In the genomic region with DNA sequence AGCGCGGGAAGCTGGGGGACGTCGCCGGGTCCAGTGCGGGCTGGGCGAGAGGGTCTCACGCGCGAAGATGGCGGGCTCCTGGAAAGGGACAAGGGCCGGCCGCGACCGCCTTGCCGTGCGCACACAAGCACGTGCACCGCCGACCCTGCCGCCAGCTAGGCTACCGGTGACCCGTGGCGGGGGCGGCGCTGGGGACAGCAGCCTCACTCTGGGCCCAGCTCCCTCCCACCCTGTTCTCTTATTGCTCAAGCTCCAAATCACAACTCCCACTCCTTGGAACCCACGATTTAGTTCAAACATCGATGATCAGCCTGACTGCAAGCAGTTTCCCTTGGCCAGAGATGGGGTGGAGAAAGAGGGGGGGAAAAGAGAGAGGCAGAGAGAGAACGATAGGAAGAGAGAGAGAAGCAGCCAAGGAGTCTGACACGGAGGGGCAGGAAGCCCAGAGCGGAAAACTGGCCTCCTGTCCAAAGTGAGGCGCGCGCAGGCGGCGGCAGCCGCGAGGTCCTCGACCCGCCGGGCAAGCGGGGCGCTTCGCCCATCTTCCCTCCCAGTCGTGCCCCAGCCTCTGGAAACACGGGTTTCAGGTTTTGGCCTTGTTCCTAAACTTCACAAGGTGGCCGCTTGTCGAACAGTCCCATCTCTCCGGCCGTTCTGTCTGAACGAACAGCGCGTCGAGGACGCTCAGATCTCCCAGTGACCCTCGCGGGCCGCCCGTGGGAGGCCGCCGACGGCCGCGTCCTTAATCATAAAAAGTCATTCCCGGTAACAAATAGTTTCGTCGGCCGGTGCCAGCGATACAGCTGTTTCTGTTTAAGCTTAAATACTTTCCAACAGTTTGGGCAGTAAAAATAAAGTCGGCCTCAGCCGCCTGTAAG, we compare ENCODE assay signal across 8 cellular contexts. TPM values are rescaled to one million over a fixed set of nuclear protein-coding genes. Genes with fewer than 3 reads are reported as not detected.
DNase-seq lines count a peak whose midpoint lies in the region; ATAC-seq, FAIRE-seq and TF ChIP-seq lines count a peak whose summit lies in the region.

No MANE protein-coding gene starts in this region.

- no peak overlapping the region for H4K5ac ChIP-seq in mesendoderm (ENCODE audit: low read length)

- H3K36me3 ChIP-seq in GM12878 (ENCODE audit: control insufficient read depth in 2 of 2, insufficient read depth in 2 of 2, low read length in 1 of 2) (peaks cover 2 to 3% of the 10 kb centered on the region in 2 experiments; a peak in 2 of 4 replicates), mesendoderm (ENCODE audit: control insufficient read depth, insufficient read depth, low read length) (no peaks in the 10 kb centered on the region)

- peaks cover 30% of the 10 kb centered on the region for H3K4me1 Mint-ChIP-seq in HFFc6 (ENCODE audit: low read depth)

- H4K8ac ChIP-seq in mesendoderm (ENCODE audit: low read depth, low read length): no peak overlapping the region

- no peak overlapping the region for H3K4ac ChIP-seq in mesendoderm (ENCODE audit: low read depth, low read length)

- no peaks in the 10 kb centered on the region for H4K20me1 ChIP-seq in GM12878 (ENCODE audit: control insufficient read depth, insufficient read depth)

- H3K79me1 ChIP-seq in mesendoderm (ENCODE audit: low read length): no peaks in the 10 kb centered on the region

- CTCF ChIA-PET in GM12878 (lab: Yijun Ruan, JAX): interaction anchor here (0.9 to 1.6 kb wide), 4 partner anchors 10 to 235 kb away, joined by 3 to 5 read pairs (median 4); no protein-coding TSS in a partner anchor

- intact Hi-C loops in GM12878 (cut with micrococcal nuclease; ENCODE audit: unreplicated experiment): no loop called here

- no peak overlapping the region; the same call in 1 of the 2 replicates for H3K27ac Mint-ChIP-seq in HFFc6

- no peak for FAIRE-seq in GM12878 (lab: Jason Lieb, UNC)
- FAIRE-seq in H54 (lab: Jason Lieb, UNC): no peak

- SMC1A ChIA-PET in GM12878 (lab: Charles Lee; ENCODE audit: uncharacterized antibody, unreplicated experiment): interaction anchor here (2.0 to 2.2 kb wide), 2 partner anchors 10 to 12 kb away, joined by 7 read pairs; no protein-coding TSS in a partner anchor

- RAD21 ChIA-PET in GM12878 (lab: Charles Lee; ENCODE audit: unreplicated experiment): no interaction called here

- TF ChIP-seq CTCF in AG10803 (conservative IDR thresholded peaks at IDR 0.05; ENCODE audit: low read length): no peak
- TF ChIP-seq CTCF in HFFc6 (IDR thresholded peaks at IDR 0.05): no peak
- no peak for TF ChIP-seq CTCF in GM12878 (IDR thresholded peaks at IDR 0.05 in 2 of 3, conservative IDR thresholded peaks at IDR 0.05 in 1 of 3; ENCODE audit: control insufficient read depth in 2 of 3, extremely low read depth in 1 of 3, insufficient read depth in 1 of 3, low read depth in 3 of 3, low read length in 3 of 3)
- no peak for TF ChIP-seq CTCF in GM20000 (IDR thresholded peaks at IDR 0.05; ENCODE audit: extremely low read depth, missing control alignments)

- 20% methylated on average over 69 of the region's 71 CpGs for WGBS in GM12878 (ENCODE audit: insufficient coverage, insufficient replicate concordance, low lambda C conversion rate, missing lambda C conversion rate)
- WGBS in mesendoderm (ENCODE audit: extremely low coverage, insufficient coverage, low lambda C conversion rate): no CpG with 5 or more reads among the region's 71 CpGs

- H2AK5ac ChIP-seq in mesendoderm (ENCODE audit: low read length): no peak overlapping the region

- H3K9me3 ChIP-seq in GM12878 (replicated peaks; ENCODE audit: control insufficient read depth, insufficient read depth, low read length): no peaks in the 10 kb centered on the region; the same call in 2 of the 3 replicates

- BruUV-seq in GM12878 (replicated peaks; lab: Mats Ljungman, UMichigan): no TSS peak

- peak overlapping the region; percentile 72 for H3K4me3 Mint-ChIP-seq in HFFc6

- H3K4me2 ChIP-seq in GM12878 (ENCODE audit: control insufficient read depth, insufficient read depth): peak overlapping the region; percentile 92
- H3K4me2 ChIP-seq in mesendoderm (ENCODE audit: low read length): peak overlapping the region; percentile 18

- H2BK5ac ChIP-seq in mesendoderm (ENCODE audit: low read length): no peak overlapping the region

- peaks cover 48% of the 10 kb centered on the region for H3K27me3 Mint-ChIP-seq in HFFc6 (ENCODE audit: insufficient read depth)

- H2AFZ ChIP-seq in GM12878 (ENCODE audit: control insufficient read depth, low read depth, low read length): peak overlapping the region; percentile 27; the same call in 1 of the 2 replicates

- H3K56ac ChIP-seq in mesendoderm (ENCODE audit: low read length): peak overlapping the region; percentile 30

- no peaks in the 10 kb centered on the region for H3K9me3 Mint-ChIP-seq in HFFc6

- H3K18ac ChIP-seq in mesendoderm (ENCODE audit: low read length): no peak overlapping the region

- peaks cover 4% of the 10 kb centered on the region; the same call in 1 of the 2 replicates for H3K36me3 Mint-ChIP-seq in HFFc6 (ENCODE audit: low read depth)

- H3K4me3 ChIP-seq in AG10803 (ENCODE audit: low read length) (no peak overlapping the region; the same call in 1 of the 2 replicates), GM12878 (peak overlapping the region; percentile 65; the same call in 1 of the 2 replicates), mesendoderm (ENCODE audit: low read length) (no peak overlapping the region)

- peaks cover 18 to 42% of the 10 kb centered on the region in 2 experiments for H3K27me3 ChIP-seq in GM12878 (replicated peaks in 1 of 2; ENCODE audit: control insufficient read depth in 2 of 2, insufficient read depth in 2 of 2, low read length in 1 of 2)
- H3K27me3 ChIP-seq in mesendoderm (ENCODE audit: insufficient read depth, low read length, poor library complexity): peaks cover 81% of the 10 kb centered on the region

- H2BK120ac ChIP-seq in mesendoderm (ENCODE audit: low read depth, low read length): no peak overlapping the region

- in situ Hi-C loops in GM12878 (cut with MboI): no loop called here

- H3K79me2 ChIP-seq in GM12878 (ENCODE audit: control insufficient read depth, insufficient read depth, low read length): no peaks in the 10 kb centered on the region
- no peaks in the 10 kb centered on the region for H3K79me2 ChIP-seq in mesendoderm (ENCODE audit: control insufficient read depth, insufficient read depth, low read length)

- ATAC-seq in GM12878: no peak
- no peak for ATAC-seq in GM21367 (IDR thresholded peaks at IDR 0.05; ENCODE audit: unreplicated experiment)

- peak overlapping the region; percentile 45 for H3K23ac ChIP-seq in mesendoderm (ENCODE audit: low read length)

- DNase-seq in AG10803 (ENCODE audit: low read depth) (peak; percentile 64), HFFc6 (no peak), GM12878 (ENCODE audit: low read depth, low spot score) (no peak), mesendoderm (peak; percentile 45), H54 (ENCODE audit: insufficient read length, low spot score) (no peak), GM20000 (ENCODE audit: low spot score) (no peak)
- no peak for DNase-seq in stimulated activated CD4-positive, alpha-beta T cell treated with anti-CD3 and anti-CD28 coated beads, Interleukin-4, amount 100 ng/mL, for 24 hours

- no peak overlapping the region for H2BK15ac ChIP-seq in mesendoderm (replicated peaks; ENCODE audit: low read depth)

- no peak for TF ChIP-seq EP300 in GM12878 (IDR thresholded peaks at IDR 0.05; ENCODE audit: borderline replicate concordance in 1 of 2, control insufficient read depth in 1 of 2, low read depth in 2 of 2, low read length in 2 of 2)

- peaks cover 34% of the 10 kb centered on the region for H3K4me1 ChIP-seq in GM12878 (ENCODE audit: control insufficient read depth, insufficient read depth, low read length)
- peaks cover 8% of the 10 kb centered on the region for H3K4me1 ChIP-seq in mesendoderm (ENCODE audit: control insufficient read depth, low read depth, low read length)

- TF ChIP-seq POLR2A in GM12878 (IDR thresholded peaks at IDR 0.05; ENCODE audit: low read depth, low read length) (no peak), H54 (IDR thresholded peaks at IDR 0.05; ENCODE audit: low read depth, low read length) (no peak)

- no peak overlapping the region for H3K27ac ChIP-seq in GM12878 (ENCODE audit: control insufficient read depth, insufficient read depth)
- no peak overlapping the region for H3K27ac ChIP-seq in mesendoderm (ENCODE audit: low read depth, low read length)

- POLR2A ChIA-PET in GM12878 (lab: Charles Lee): interaction anchor here (1.2 to 1.6 kb wide), 2 partner anchors 29 to 39 kb away, joined by 3 to 11 read pairs; no protein-coding TSS in a partner anchor

- TF ChIP-seq RAD21 in GM12878 (IDR thresholded peaks at IDR 0.05; ENCODE audit: insufficient read depth, low read depth, low read length): no peak

- H3K9ac ChIP-seq in GM12878 (ENCODE audit: control insufficient read depth, insufficient read depth, low read length) (no peak overlapping the region), mesendoderm (ENCODE audit: low read length) (no peak overlapping the region)

RNA-seq across cellular contexts. Expression of gene CBX8, which starts 1.7 kb away (rescaled TPM):
- 10 to 100 TPM in 1 of 6 experiments, 1 to 10 TPM in 5; 6.0 to 10.6 (median 8.1) TPM for total RNA-seq in HFFc6 (2021; fragmentation: NEBNext Ultra II Directional; extraction: Animal tissue kit (Norgen Biotek cat#: 25700))
- 3.7 and 4.0 TPM in 2 replicates for total RNA-seq in GM12878 (2013; cell fraction: nucleolus; rRNA removed)
- total RNA-seq in GM12878 (2014; rRNA removed) (1.6 and 1.9 TPM in 2 replicates), GM12878 (2014; rRNA removed; fragmentation: Illumina TruSeq; extraction: Trizol) (1.5 and 1.9 TPM in 2 replicates), GM12878 (2021) (6.3 and 6.7 TPM in 2 replicates)
- polyA plus RNA-seq in GM12878 (2011; ENCODE audit: low read depth): 0.80 TPM
- polyA plus RNA-seq in GM12878 (2011; rRNA removed) (0.35 and 0.64 TPM in 2 replicates), GM12878 (2014; fragmentation: Illumina TruSeq; extraction: Trizol) (0.57 and 1.2 TPM in 2 replicates), GM12878 (2014; fragmentation: Nextera tagmentation; extraction: Ambion mirVana) (under 1 TPM; 0.03 to 0.16 TPM), GM12878 (2014; rRNA removed) (1.9 and 2.1 TPM in 2 replicates), GM12878 (2016; fragmentation: Nextera tagmentation; extraction: Ambion mirVana) (1 to 10 TPM; 2.1 to 3.4 TPM)
- polyA plus RNA-seq in GM12878 (2011; cell fraction: cytosol; rRNA removed): 1.4 and 1.6 TPM in 2 replicates
- polyA plus RNA-seq in GM12878 (2011; cell fraction: nucleus; rRNA removed): 2.8 and 6.6 TPM in 2 replicates
- 1.8 and 3.9 TPM in 2 replicates for polyA plus RNA-seq in GM12878 (2012)
- 0.59 and 0.67 TPM in 2 replicates for polyA minus RNA-seq in GM12878 (2011; rRNA and poly(A)+ RNA removed)
- 1.2 TPM in 2 replicates for polyA minus RNA-seq in GM12878 (2011; cell fraction: cytosol; rRNA and poly(A)+ RNA removed)
- polyA minus RNA-seq in GM12878 (2011; cell fraction: nucleus; rRNA and poly(A)+ RNA removed): 0.48 and 0.86 TPM in 2 replicates
- polyA plus RNA-seq in mesendoderm (2013, experiment 1 of 2): 0.17 TPM
- polyA plus RNA-seq in mesendoderm (2013, experiment 2 of 2): 0.34 TPM

RNA-seq across cellular contexts. Expression of gene CBX2, which starts 20.6 kb away (rescaled TPM):
- 1 to 10 TPM in 5 of 6 experiments, under 1 TPM in 1; 0.75 to 2.0 (median 1.4) TPM for total RNA-seq in HFFc6 (2021; fragmentation: NEBNext Ultra II Directional; extraction: Animal tissue kit (Norgen Biotek cat#: 25700))
- total RNA-seq in GM12878 (2013; cell fraction: nucleolus; rRNA removed): 7.7 and 8.1 TPM in 2 replicates
- 4.1 and 5.9 TPM in 2 replicates for total RNA-seq in GM12878 (2014; rRNA removed)
- total RNA-seq in GM12878 (2014; rRNA removed; fragmentation: Illumina TruSeq; extraction: Trizol): 3.4 and 3.5 TPM in 2 replicates
- total RNA-seq in GM12878 (2021): 7.5 and 8.5 TPM in 2 replicates
- polyA plus RNA-seq in GM12878 (2011; ENCODE audit: low read depth): 0.35 TPM
- 1.9 and 3.7 TPM in 2 replicates for polyA plus RNA-seq in GM12878 (2011; rRNA removed)
- 5.0 and 6.4 TPM in 2 replicates for polyA plus RNA-seq in GM12878 (2011; cell fraction: cytosol; rRNA removed)
- 8.9 and 13.7 TPM in 2 replicates for polyA plus RNA-seq in GM12878 (2011; cell fraction: nucleus; rRNA removed)
- 1.1 and 1.8 TPM in 2 replicates for polyA plus RNA-seq in GM12878 (2012)
- polyA plus RNA-seq in GM12878 (2014; fragmentation: Illumina TruSeq; extraction: Trizol): 1.0 and 3.1 TPM in 2 replicates
- polyA plus RNA-seq in GM12878 (2014; fragmentation: Nextera tagmentation; extraction: Ambion mirVana): under 1 TPM; 0.35 to 0.44 TPM
- 4.7 and 6.2 TPM in 2 replicates for polyA plus RNA-seq in GM12878 (2014; rRNA removed)
- 1 to 10 TPM; 5.8 to 6.5 TPM for polyA plus RNA-seq in GM12878 (2016; fragmentation: Nextera tagmentation; extraction: Ambion mirVana)
- polyA minus RNA-seq in GM12878 (2011; rRNA and poly(A)+ RNA removed): 3.1 and 6.5 TPM in 2 replicates
- 2.8 and 2.9 TPM in 2 replicates for polyA minus RNA-seq in GM12878 (2011; cell fraction: cytosol; rRNA and poly(A)+ RNA removed)
- 3.7 and 7.4 TPM in 2 replicates for polyA minus RNA-seq in GM12878 (2011; cell fraction: nucleus; rRNA and poly(A)+ RNA removed)
- polyA plus RNA-seq in mesendoderm (2013, experiment 1 of 2): 25.1 TPM
- polyA plus RNA-seq in mesendoderm (2013, experiment 2 of 2): 25.0 TPM

RNA-seq across cellular contexts. Expression of gene CBX4, which starts 40.7 kb away (rescaled TPM):
- total RNA-seq in HFFc6 (2021; fragmentation: NEBNext Ultra II Directional; extraction: Animal tissue kit (Norgen Biotek cat#: 25700)): 10 to 100 TPM; 18.2 to 20.2 (median 19.3) TPM
- total RNA-seq in GM12878 (2013; cell fraction: nucleolus; rRNA removed): 12.4 and 13.3 TPM in 2 replicates
- total RNA-seq in GM12878 (2014; rRNA removed) (14.5 and 15.5 TPM in 2 replicates), GM12878 (2014; rRNA removed; fragmentation: Illumina TruSeq; extraction: Trizol) (4.3 and 4.6 TPM in 2 replicates), GM12878 (2021) (23.1 and 24.6 TPM in 2 replicates)
- 3.0 TPM for polyA plus RNA-seq in GM12878 (2011; ENCODE audit: low read depth)
- polyA plus RNA-seq in GM12878 (2011; rRNA removed) (9.1 and 11.3 TPM in 2 replicates), GM12878 (2014; fragmentation: Illumina TruSeq; extraction: Trizol) (1.7 and 4.2 TPM in 2 replicates), GM12878 (2014; fragmentation: Nextera tagmentation; extraction: Ambion mirVana) (1 to 10 TPM in 1 of 2 experiments, under 1 TPM in 1; 0.69 to 1.2 TPM), GM12878 (2014; rRNA removed) (19.6 and 20.4 TPM in 2 replicates), GM12878 (2016; fragmentation: Nextera tagmentation; extraction: Ambion mirVana) (1 to 10 TPM; 1.6 to 1.8 TPM)
- polyA plus RNA-seq in GM12878 (2011; cell fraction: cytosol; rRNA removed): 10.8 and 17.6 TPM in 2 replicates
- 40.0 and 48.6 TPM in 2 replicates for polyA plus RNA-seq in GM12878 (2011; cell fraction: nucleus; rRNA removed)
- 12.7 and 18.0 TPM in 2 replicates for polyA plus RNA-seq in GM12878 (2012)
- 5.6 and 15.7 TPM in 2 replicates for polyA minus RNA-seq in GM12878 (2011; rRNA and poly(A)+ RNA removed)
- 13.2 and 17.0 TPM in 2 replicates for polyA minus RNA-seq in GM12878 (2011; cell fraction: cytosol; rRNA and poly(A)+ RNA removed)
- 11.6 and 17.4 TPM in 2 replicates for polyA minus RNA-seq in GM12878 (2011; cell fraction: nucleus; rRNA and poly(A)+ RNA removed)
- 3.7 TPM for polyA plus RNA-seq in mesendoderm (2013, experiment 1 of 2)
- polyA plus RNA-seq in mesendoderm (2013, experiment 2 of 2): 3.6 TPM

Comparison
In these comparisons a context has a peak if more than half of its experiments do, and no peak if none do; other contexts are left out.
1. DNase-seq: peak in AG10803 (single experiment) and mesendoderm (single experiment); none in HFFc6 (single experiment), GM12878 (single experiment), H54 (single experiment), GM20000 (single experiment) and stimulated activated CD4-positive, alpha-beta T cell treated with anti-CD3 and anti-CD28 coated beads, Interleukin-4, amount 100 ng/mL, for 24 hours (single experiment).